18 cellular contexts compared by ENCODE assay signal in the genomic region with DNA sequence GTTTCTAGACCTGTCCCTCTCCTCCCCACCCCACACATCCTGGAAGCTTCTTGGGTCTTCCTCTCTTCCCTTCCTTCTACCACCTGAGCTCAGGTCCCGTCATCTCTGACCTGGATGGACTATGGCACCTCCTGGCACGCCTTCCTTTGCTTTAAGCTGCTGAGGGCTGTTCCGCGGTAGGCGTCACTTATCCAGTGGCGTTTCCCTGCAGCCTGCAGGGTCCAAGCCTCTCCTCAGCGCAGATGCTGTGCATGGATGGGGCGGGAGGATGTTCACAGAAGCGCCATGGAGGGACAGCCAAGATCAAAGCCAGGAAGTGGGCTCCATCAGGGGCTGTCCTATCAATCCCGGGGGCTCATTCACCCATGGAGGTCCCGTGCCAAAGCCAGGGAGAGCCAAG. TPM values are rescaled to one million over a fixed set of nuclear protein-coding genes. Genes with fewer than 3 reads are reported as not detected.
DNase-seq lines count a peak whose midpoint lies in the region; ATAC-seq, FAIRE-seq and TF ChIP-seq lines count a peak whose summit lies in the region.
"Had no signal": no experiment of that assay in that cellular context is flagged by ENCODE, and none has a peak within 500 bp of the region (broad histone marks: within the 10 kb centered on the region; RNA-seq: fewer than 3 reads in every experiment).

No MANE protein-coding gene starts in this region.

- peak overlapping the region; percentile 50 for H3K27ac Mint-ChIP-seq in MCF 10A (ENCODE audit: low read depth, unreplicated experiment)
- H3K27ac Mint-ChIP-seq: B cell had no signal

- H3K27me3 ChIP-seq in mammary epithelial cell (ENCODE audit: insufficient read depth, low read length) = no peaks in the 10 kb centered on the region
- no peaks in the 10 kb centered on the region for H3K27me3 ChIP-seq in colonic mucosa
- H3K27me3 ChIP-seq in gastroesophageal sphincter = peaks cover 17% of the 10 kb centered on the region
- H3K27me3 ChIP-seq: Peyer's patch, SJSA1 had no signal

- 56% methylated on average over 7 of the region's 11 CpGs for WGBS in mammary epithelial cell (ENCODE audit: low coverage, missing lambda C conversion rate)
- WGBS in gastroesophageal sphincter (ENCODE audit: low coverage in 1 of 2), 2 donors = 40 to 60% methylated on average over 1 of the region's 11 CpGs

- in situ Hi-C loops in mammary epithelial cell (cut with MboI; ENCODE audit: low sequenced_read_pairs in 2 of 2) = no loop called here

- no peaks in the 10 kb centered on the region for H3K4me1 ChIP-seq in mammary epithelial cell (ENCODE audit: insufficient read depth, low read length)
- H3K4me1 ChIP-seq in colonic mucosa = no peaks in the 10 kb centered on the region
- peaks cover 11% of the 10 kb centered on the region for H3K4me1 ChIP-seq in mucosa of descending colon (ENCODE audit: low read depth)
- H3K4me1 ChIP-seq in gastroesophageal sphincter = no peaks in the 10 kb centered on the region

- no peak overlapping the region for H3K4me2 ChIP-seq in mammary epithelial cell (ENCODE audit: insufficient read depth, low read depth, low read length)

- H3K36me3 ChIP-seq in mammary epithelial cell (ENCODE audit: insufficient read depth, low read length) (no peaks in the 10 kb centered on the region), colonic mucosa (no peaks in the 10 kb centered on the region), mucosa of descending colon (ENCODE audit: low read depth) (no peaks in the 10 kb centered on the region), gastroesophageal sphincter (no peaks in the 10 kb centered on the region)
- H3K36me3 ChIP-seq: Peyer's patch, SJSA1 had no signal

- no peak for TF ChIP-seq EP300 in gastroesophageal sphincter (IDR thresholded peaks at IDR 0.05)

- H3K9ac ChIP-seq in mammary epithelial cell (ENCODE audit: insufficient read depth, low read length) (no peak overlapping the region), colonic mucosa (ENCODE audit: low read depth in 2 of 2, low read length in 2 of 2) (no peak overlapping the region)

- dilution Hi-C loops in mammary epithelial cell (cut with HindIII; ENCODE audit: low sequenced_read_pairs) = loop anchor here (5.0 kb wide), 1 partner anchor 258 kb away; no protein-coding TSS in a partner anchor

- H3K4me3 ChIP-seq in mammary epithelial cell (replicated peaks in 1 of 3; ENCODE audit: insufficient read depth in 1 of 3, low read depth in 2 of 3, low read length in 3 of 3) (no peak overlapping the region), colonic mucosa (no peak overlapping the region), mucosa of descending colon (no peak overlapping the region), gastroesophageal sphincter (no peak overlapping the region)
- H3K4me3 ChIP-seq: Peyer's patch, SJSA1 had no signal

- no peak for TF ChIP-seq POLR2A in gastroesophageal sphincter (IDR thresholded peaks at IDR 0.05)

- H4K20me1 ChIP-seq in mammary epithelial cell (ENCODE audit: insufficient read depth, low read length) = no peaks in the 10 kb centered on the region

- H3K9me3 ChIP-seq in mammary epithelial cell (replicated peaks; ENCODE audit: insufficient read depth, low read length) = no peaks in the 10 kb centered on the region
- no peaks in the 10 kb centered on the region for H3K9me3 ChIP-seq in colonic mucosa
- H3K9me3 ChIP-seq in mucosa of descending colon = no peaks in the 10 kb centered on the region
- H3K9me3 ChIP-seq in gastroesophageal sphincter = no peaks in the 10 kb centered on the region
- H3K9me3 ChIP-seq: Peyer's patch, SJSA1 had no signal

- POLR2A ChIA-PET in MCF 10A (lab: Yijun Ruan, JAX) = interaction anchor here (0.5 to 5.8 kb wide), 5 partner anchors 154 to 315 kb away, joined by 3 to 37 read pairs (median 3); a partner anchor contains a TSS

- H3K9me3 Mint-ChIP-seq in MCF 10A (ENCODE audit: unreplicated experiment) = no peaks in the 10 kb centered on the region

- no peak overlapping the region for H3K27ac ChIP-seq in mammary epithelial cell (ENCODE audit: insufficient read depth, low read depth, low read length)
- no peak overlapping the region for H3K27ac ChIP-seq in colonic mucosa
- H3K27ac ChIP-seq in gastroesophageal sphincter = no peak overlapping the region
- H3K27ac ChIP-seq: Peyer's patch, SJSA1 had no signal

- H3K36me3 Mint-ChIP-seq in MCF 10A (ENCODE audit: insufficient read depth, unreplicated experiment) = no peaks in the 10 kb centered on the region
- H3K36me3 Mint-ChIP-seq: CD14-positive monocyte had no signal

- intact Hi-C loops in MCF 10A (cut with micrococcal nuclease) = loop anchor here (10.0 kb wide), 1 partner anchor 204 kb away; no protein-coding TSS in a partner anchor
- intact Hi-C loops in mammary epithelial cell (cut with micrococcal nuclease) = loop anchor here (2.0 kb wide), 2 partner anchors 270 to 344 kb away; no protein-coding TSS in a partner anchor
- intact Hi-C loops in colonic mucosa (cut with DNase I) = no loop called here
- intact Hi-C loops in mucosa of descending colon (cut with DNase I, micrococcal nuclease) = no loop called here

- DNase-seq in MCF 10A (ENCODE audit: unreplicated experiment) (no peak), mammary epithelial cell (no peak), colonic mucosa (peak; percentile 52), mucosa of descending colon (peak in 2 of 3 donors; percentile 33 to 51), ureter (ENCODE audit: low spot score) (peak; percentile 28), NCI-H524 treated with DMSO at 0.1 percent for 48 hours (lab: John Stamatoyannopoulos, UW) (no peak), urothelium cell line (ENCODE audit: low spot score) (no peak)
- DNase-seq: DMS79, NCI-H1105, NCI-H2029 treated with DMSO at 0.1 percent for 48 hours, NCI-H510A treated with DMSO at 0.1 percent for 48 hours, NCI-H774 had no signal

- no peak for FAIRE-seq in urothelium cell line (lab: Jason Lieb, UNC)
- FAIRE-seq: A204.1 had no signal

- H3K4me3 Mint-ChIP-seq in MCF 10A (ENCODE audit: unreplicated experiment) = no peak overlapping the region
- H3K4me3 Mint-ChIP-seq: B cell, CD14-positive monocyte had no signal

- no peaks in the 10 kb centered on the region for H3K79me2 ChIP-seq in mammary epithelial cell (ENCODE audit: insufficient read depth, low read length)

- no peaks in the 10 kb centered on the region for H3K27me3 Mint-ChIP-seq in MCF 10A (ENCODE audit: insufficient read depth, unreplicated experiment)

- no TSS peak for BruUV-seq in MCF 10A (replicated peaks; lab: Mats Ljungman, UMichigan)
- BruUV-seq in mammary epithelial cell (replicated peaks; lab: Mats Ljungman, UMichigan) = no TSS peak

- TF ChIP-seq CTCF in MCF 10A (IDR thresholded peaks at IDR 0.05; ENCODE audit: unreplicated experiment) = no peak
- TF ChIP-seq CTCF in mammary epithelial cell (conservative IDR thresholded peaks at IDR 0.05 in 1 of 2, IDR thresholded peaks at IDR 0.05 in 1 of 2; ENCODE audit: extremely low read depth in 1 of 2, insufficient read depth in 1 of 2, low read depth in 1 of 2, low read length in 2 of 2) = no peak
- no peak for TF ChIP-seq CTCF in colonic mucosa (IDR thresholded peaks at IDR 0.05)
- no peak for TF ChIP-seq CTCF in mucosa of descending colon (IDR thresholded peaks at IDR 0.05)
- no peak for TF ChIP-seq CTCF in gastroesophageal sphincter (IDR thresholded peaks at IDR 0.05)

- peaks cover 18% of the 10 kb centered on the region for H3K4me1 Mint-ChIP-seq in MCF 10A (ENCODE audit: insufficient read depth, unreplicated experiment)
- H3K4me1 Mint-ChIP-seq: B cell, CD14-positive monocyte had no signal

- H2AFZ ChIP-seq in mammary epithelial cell (ENCODE audit: low read depth, low read length) = no peak overlapping the region

- ATAC-seq in mucosa of descending colon (peak; percentile 68), gastroesophageal sphincter (no peak)

- CTCF ChIA-PET in MCF 10A (lab: Yijun Ruan, JAX) (interaction anchor here (0.5 to 11.9 kb wide), 33 partner anchors 9 to 442 kb away, joined by 3 to 212 read pairs (median 5); a partner anchor contains a TSS), mammary epithelial cell (lab: Charles Lee; ENCODE audit: low non-redundant PET) (no interaction called here)

RNA-seq across cellular contexts. Expression of a gene that starts 23.8 kb away (rescaled TPM):
- 67.0 and 73.1 TPM in 2 replicates for total RNA-seq in MCF 10A (2022)
- 10 to 100 TPM; 21.0 to 38.7 TPM for total RNA-seq in mammary epithelial cell
- polyA plus RNA-seq in mammary epithelial cell = 16.9 TPM
- 129 TPM for polyA minus RNA-seq in mammary epithelial cell
- 10 to 100 TPM; 35.5 to 38.2 TPM for total RNA-seq in colonic mucosa
- total RNA-seq in mucosa of descending colon = 10 to 100 TPM; 20.9 to 33.7 (median 25.2) TPM
- total RNA-seq in ureter = 29.6 TPM
- total RNA-seq in gastroesophageal sphincter = 10 to 100 TPM; 15.8 to 25.7 (median 24.1) TPM

Comparison
In these comparisons a context has a peak if more than half of its experiments do, and no peak if none do; other contexts are left out.
1. DNase-seq: peak in colonic mucosa (single experiment), mucosa of descending colon (2 of 3) and ureter (single experiment); none in MCF 10A (single experiment), mammary epithelial cell (single experiment), NCI-H524 treated with DMSO at 0.1 percent for 48 hours (single experiment) and urothelium cell line (single experiment).
2. intact Hi-C loops: an anchor here in MCF 10A (10.0 kb wide) and mammary epithelial cell (2.0 kb wide); none called in colonic mucosa and mucosa of descending colon.